Comparison of ENCODE assay signal across 31 cellular contexts in genomic region chr15:80423215-80423614, GRCh38. TPM values are rescaled to one million over a fixed set of nuclear protein-coding genes. Genes with fewer than 3 reads are reported as not detected.
DNase-seq lines count a peak whose midpoint lies in the region; FAIRE-seq and TF ChIP-seq lines count a peak whose summit lies in the region.
"Had no signal": no experiment of that assay in that cellular context is flagged by ENCODE, and none has a peak within 500 bp of the region (broad histone marks: within the 10 kb centered on the region; RNA-seq: fewer than 3 reads in every experiment).

No MANE protein-coding gene starts in this region.

- CTCF ChIA-PET in mammary epithelial cell (lab: Charles Lee; ENCODE audit: low non-redundant PET): no interaction called here

- intact Hi-C loops in mammary epithelial cell (cut with micrococcal nuclease): no loop called here

- H3K4me2 ChIP-seq in mammary epithelial cell (ENCODE audit: insufficient read depth, low read depth, low read length): no peak overlapping the region

- DNase-seq in EL: peak; percentile 28
- peak; percentile 6 for DNase-seq in RCC 7860 (ENCODE audit: low spot score)
- peak; percentile 56 for DNase-seq in choroid plexus epithelial cell (ENCODE audit: low read depth)
- DNase-seq in kidney glomerular epithelial cell (lab: John Stamatoyannopoulos, UW): peak; percentile 34
- no peak for DNase-seq in mammary epithelial cell
- DNase-seq in T-helper 1 cell: no peak
- DNase-seq in Kasumi-1 (lab: John Stamatoyannopoulos, UW): no peak
- DNase-seq in activated gamma-delta T cell (lab: John Stamatoyannopoulos, UW): no peak
- DNase-seq: activated CD4-positive, alpha-beta T cell treated with anti-CD3 and anti-CD28 coated beads, Interleukin-2, amount 50 U/mL, for 48 hours; activated CD4-positive, CD25-positive, alpha-beta regulatory T cell treated with anti-CD3 and anti-CD28 coated beads, Interleukin-2, amount 50 U/mL, for 72 hours; activated naive CD4-positive, alpha-beta T cell; activated T-cell treated with anti-CD3 and anti-CD28 coated beads, Interleukin-2, amount 50 U/mL, for 48 hours; CD8-positive, alpha-beta memory T cell; effector CD8-positive, alpha-beta T cell; foreskin keratinocyte; left ventricle myocardium superior; naive B cell; NCI-H146; NCI-H2107; NCI-H446 treated with DMSO at 0.1 percent for 48 hours; sigmoid colon; stimulated activated CD4-positive, alpha-beta T cell treated with anti-CD3 and anti-CD28 coated beads, Interleukin-4, amount 100 ng/mL, for 1 hour; stomach; T-helper 2 cell; uterus had no signal

- no peaks in the 10 kb centered on the region for H3K27me3 ChIP-seq in mammary epithelial cell (ENCODE audit: insufficient read depth, low read length)
- H3K27me3 ChIP-seq: breast epithelium, sigmoid colon, stomach, uterus had no signal

- FAIRE-seq in RCC 7860 (lab: Jason Lieb, UNC): no peak
- FAIRE-seq: colon, keratinocyte had no signal

- BruUV-seq in mammary epithelial cell (replicated peaks; lab: Mats Ljungman, UMichigan): no TSS peak

- H3K36me3 ChIP-seq in mammary epithelial cell (ENCODE audit: insufficient read depth, low read length): no peaks in the 10 kb centered on the region
- H3K36me3 ChIP-seq: breast epithelium, neutrophil, sigmoid colon, stomach, uterus had no signal

- dilution Hi-C loops in mammary epithelial cell (cut with HindIII; ENCODE audit: low sequenced_read_pairs): no loop called here

- H4K20me1 ChIP-seq in mammary epithelial cell (ENCODE audit: insufficient read depth, low read length): no peaks in the 10 kb centered on the region

- H3K9me3 ChIP-seq in mammary epithelial cell (replicated peaks; ENCODE audit: insufficient read depth, low read length): no peaks in the 10 kb centered on the region
- H3K9me3 ChIP-seq: breast epithelium, neutrophil, sigmoid colon, stomach, uterus had no signal

- H3K9ac ChIP-seq in mammary epithelial cell (ENCODE audit: insufficient read depth, low read length): no peak overlapping the region

- H3K4me3 ChIP-seq in choroid plexus epithelial cell (ENCODE audit: low read depth, low read length) (no peak overlapping the region), mammary epithelial cell (replicated peaks in 1 of 3; ENCODE audit: insufficient read depth in 1 of 3, low read depth in 2 of 3, low read length in 3 of 3) (no peak overlapping the region)
- H3K4me3 ChIP-seq: breast epithelium, sigmoid colon, SK-N-MC, stomach, uterus had no signal

- peaks cover 6% of the 10 kb centered on the region for H3K4me1 ChIP-seq in mammary epithelial cell (ENCODE audit: insufficient read depth, low read length)
- H3K4me1 ChIP-seq: breast epithelium, foreskin keratinocyte, uterus had no signal

- TF ChIP-seq CTCF in choroid plexus epithelial cell (conservative IDR thresholded peaks at IDR 0.05; ENCODE audit: low read depth, low read length) (no peak), mammary epithelial cell (conservative IDR thresholded peaks at IDR 0.05 in 1 of 2, IDR thresholded peaks at IDR 0.05 in 1 of 2; ENCODE audit: extremely low read depth in 1 of 2, insufficient read depth in 1 of 2, low read depth in 1 of 2, low read length in 2 of 2) (no peak)

- no peak overlapping the region for H2AFZ ChIP-seq in mammary epithelial cell (ENCODE audit: low read depth, low read length)

- in situ Hi-C loops in mammary epithelial cell (cut with MboI; ENCODE audit: low sequenced_read_pairs in 2 of 2): no loop called here

- 85% methylated on average over 4 of the region's 4 CpGs for WGBS in mammary epithelial cell (ENCODE audit: low coverage, missing lambda C conversion rate)

- H3K79me2 ChIP-seq in mammary epithelial cell (ENCODE audit: insufficient read depth, low read length): no peaks in the 10 kb centered on the region

- H3K27ac ChIP-seq in mammary epithelial cell (ENCODE audit: insufficient read depth, low read depth, low read length): no peak overlapping the region
- H3K27ac ChIP-seq: breast epithelium, foreskin keratinocyte, neutrophil, sigmoid colon, SK-N-MC, stomach, uterus had no signal

RNA-seq across cellular contexts. Expression of gene ARNT2, which starts 19.0 kb away (rescaled TPM):
- total RNA-seq in mammary epithelial cell: 1 to 10 TPM in 1 of 2 donors, under 1 TPM in 1; 0.42 to 2.3 TPM
- 0.34 TPM for polyA plus RNA-seq in mammary epithelial cell
- polyA minus RNA-seq in mammary epithelial cell: not detected
- polyA plus RNA-seq: CD8-positive, alpha-beta memory T cell; IgD-negative memory B cell had no signal

Comparison
In these comparisons a context has a peak if more than half of its experiments do, and no peak if none do; other contexts are left out.
1. DNase-seq: peak in EL (single experiment), RCC 7860 (single experiment), choroid plexus epithelial cell (single experiment) and kidney glomerular epithelial cell (single experiment); none in mammary epithelial cell (single experiment), T-helper 1 cell (0 of 5), Kasumi-1 (0 of 2) and activated gamma-delta T cell (single experiment).